In genomic region chr4:184807797-184808718, GRCh38 we compare ENCODE assay signal across 10 cellular contexts. TPM values are rescaled to one million over a fixed set of nuclear protein-coding genes. Genes with fewer than 3 reads are reported as not detected.
A peak's percentile ranks its signal among the peaks of the same experiment; 100 is the strongest.
DNase-seq lines count a peak whose midpoint lies in the region; ATAC-seq, FAIRE-seq and TF ChIP-seq lines count a peak whose summit lies in the region.
"Had no signal": no experiment of that assay in that cellular context is flagged by ENCODE, and none has a peak within 500 bp of the region (broad histone marks: within the 10 kb centered on the region; RNA-seq: fewer than 3 reads in every experiment).

No MANE protein-coding gene starts in this region.

- peak overlapping the region; percentile 6 for H3K4me2 ChIP-seq in keratinocyte (ENCODE audit: control insufficient read depth, extremely low read depth, insufficient read depth, low read depth, low read length)

- H2AFZ ChIP-seq in keratinocyte (ENCODE audit: control insufficient read depth, low read length): no peak overlapping the region

- peaks cover 2 to 5% of the 10 kb centered on the region in 2 experiments for H3K36me3 ChIP-seq in keratinocyte (ENCODE audit: control insufficient read depth in 2 of 2, extremely low read depth in 1 of 2, insufficient read depth in 2 of 2, low read length in 2 of 2)
- no peaks in the 10 kb centered on the region for H3K36me3 ChIP-seq in tibial nerve
- H3K36me3 ChIP-seq: Peyer's patch had no signal

- H3K36me3 Mint-ChIP-seq in activated CD4-positive, alpha-beta T cell treated with anti-CD3 and anti-CD28 coated beads, Interleukin-2, amount 10 ng/mL, durations not matched to agents 24 days and 14 days (ENCODE audit: low read depth): peaks cover 6% of the 10 kb centered on the region

- H3K9me3 Mint-ChIP-seq in activated CD4-positive, alpha-beta T cell treated with anti-CD3 and anti-CD28 coated beads, Interleukin-2, amount 10 ng/mL, durations not matched to agents 24 days and 14 days: no peaks in the 10 kb centered on the region

- H3K79me2 ChIP-seq in keratinocyte (ENCODE audit: control insufficient read depth, insufficient read depth, low read length): peaks cover 23% of the 10 kb centered on the region

- peak in 1 of 2 donors; percentile 38 for TF ChIP-seq POLR2A in tibial nerve (IDR thresholded peaks at IDR 0.05)

- intact Hi-C loops in activated CD4-positive, alpha-beta T cell treated with anti-CD3 and anti-CD28 coated beads, Interleukin-2, amount 10 ng/mL, durations not matched to agents 24 days and 14 days (cut with micrococcal nuclease): no loop called here

- no peaks in the 10 kb centered on the region for H4K20me1 ChIP-seq in keratinocyte (ENCODE audit: control insufficient read depth, extremely low read depth, insufficient read depth, low read length)

- dilution Hi-C loops in keratinocyte (cut with MboI; ENCODE audit: extremely low pct_ligation_motif_present, low sequenced_read_pairs): no loop called here

- H3K27ac Mint-ChIP-seq in activated CD4-positive, alpha-beta T cell treated with anti-CD3 and anti-CD28 coated beads, Interleukin-2, amount 10 ng/mL, durations not matched to agents 24 days and 14 days: peak overlapping the region; percentile 55

- DNase-seq in activated CD4-positive, alpha-beta T cell treated with anti-CD3 and anti-CD28 coated beads, Interleukin-2, amount 10 ng/mL, durations not matched to agents 24 days and 14 days: no peak
- DNase-seq in activated CD4-positive, alpha-beta T cell treated with anti-CD3 and anti-CD28 coated beads for 1 hour: no peak
- DNase-seq in astrocyte of the hippocampus (ENCODE audit: low read depth, low spot score) (peak; percentile 83), keratinocyte (ENCODE audit: low read depth, low spot score) (no peak), tibial nerve (ENCODE audit: low spot score in 2 of 2) (no peak), NK-92 (lab: John Stamatoyannopoulos, UW; ENCODE audit: unreplicated experiment) (no peak)
- DNase-seq in stimulated activated CD4-positive, alpha-beta T cell treated with anti-CD3 and anti-CD28 coated beads, Interleukin-4, amount 100 ng/mL, for 24 hours: no peak

- H3K27ac ChIP-seq in keratinocyte (ENCODE audit: control insufficient read depth, insufficient read depth, low read length) (no peak overlapping the region), tibial nerve (peak overlapping the region; percentile 52 to 81 (median 68))
- H3K27ac ChIP-seq: BLaER1 treated with 17β-estradiol and CSF1 and Interleukin-3, amounts not matched to agents 10 nM and 100 nM; Peyer's patch had no signal

- no peak for ATAC-seq in HG02852 (IDR thresholded peaks at IDR 0.05; ENCODE audit: unreplicated experiment)

- FAIRE-seq in keratinocyte (lab: Jason Lieb, UNC): peak; percentile 79

- TF ChIP-seq CTCF in keratinocyte (optimal IDR thresholded peaks at IDR 0.05 in 1 of 3, IDR thresholded peaks at IDR 0.05 in 1 of 3, conservative IDR thresholded peaks at IDR 0.05 in 1 of 3; ENCODE audit: extremely low read depth in 1 of 3, insufficient read depth in 2 of 3, low read length in 3 of 3) (no peak), tibial nerve (IDR thresholded peaks at IDR 0.05) (no peak)

- WGBS in tibial nerve, 2 donors: 38 to 49% methylated on average over 9 of the region's 9 CpGs

- H3K27me3 Mint-ChIP-seq in activated CD4-positive, alpha-beta T cell treated with anti-CD3 and anti-CD28 coated beads, Interleukin-2, amount 10 ng/mL, durations not matched to agents 24 days and 14 days: no peaks in the 10 kb centered on the region

- H3K4me1 ChIP-seq in keratinocyte (ENCODE audit: control insufficient read depth, extremely low read depth, insufficient read depth, low read length) (peaks cover 57% of the 10 kb centered on the region), tibial nerve (peaks cover 0 to 93% (median 53%) of the 10 kb centered on the region in 4 donors)

- H3K4me3 ChIP-seq in keratinocyte (ENCODE audit: control insufficient read depth in 2 of 3, extremely low read depth in 1 of 3, insufficient read depth in 2 of 3, low read depth in 1 of 3, low read length in 3 of 3) (no peak overlapping the region), tibial nerve (peak overlapping the region in 1 of 4 donors; percentile 11)
- H3K4me3 ChIP-seq: BLaER1 treated with 17β-estradiol and CSF1 and Interleukin-3, amounts not matched to agents 10 nM and 100 nM; Peyer's patch had no signal

- no peak overlapping the region for H3K9ac ChIP-seq in keratinocyte (ENCODE audit: control insufficient read depth, extremely low read depth, insufficient read depth, low read length)

- H3K9me3 ChIP-seq in keratinocyte (ENCODE audit: control insufficient read depth, low read depth, low read length) (no peaks in the 10 kb centered on the region), tibial nerve (no peaks in the 10 kb centered on the region)
- H3K9me3 ChIP-seq: BLaER1 treated with 17β-estradiol and CSF1 and Interleukin-3, amounts not matched to agents 10 nM and 100 nM; Peyer's patch had no signal

- TF ChIP-seq EP300 in tibial nerve (IDR thresholded peaks at IDR 0.05): peak in 1 of 2 donors; percentile 81

- H3K4me3 Mint-ChIP-seq in activated CD4-positive, alpha-beta T cell treated with anti-CD3 and anti-CD28 coated beads, Interleukin-2, amount 10 ng/mL, durations not matched to agents 24 days and 14 days: no peak overlapping the region

- H3K4me1 Mint-ChIP-seq in activated CD4-positive, alpha-beta T cell treated with anti-CD3 and anti-CD28 coated beads, Interleukin-2, amount 10 ng/mL, durations not matched to agents 24 days and 14 days: peaks cover 37% of the 10 kb centered on the region

- H3K9me1 ChIP-seq in keratinocyte (ENCODE audit: control insufficient read depth, extremely low read depth, insufficient read depth, low read length): no peaks in the 10 kb centered on the region

- no peaks in the 10 kb centered on the region for H3K27me3 ChIP-seq in keratinocyte (ENCODE audit: control insufficient read depth, extremely low read depth, insufficient read depth, low read length)
- H3K27me3 ChIP-seq in tibial nerve: no peaks in the 10 kb centered on the region
- H3K27me3 ChIP-seq: BLaER1 treated with 17β-estradiol and CSF1 and Interleukin-3, amounts not matched to agents 10 nM and 100 nM; Peyer's patch had no signal

RNA-seq across cellular contexts. Expression of gene ACSL1, which starts 17.7 kb away (rescaled TPM):
- 38.3 and 41.7 TPM in 2 replicates for total RNA-seq in activated CD4-positive, alpha-beta T cell treated with anti-CD3 and anti-CD28 coated beads, Interleukin-2, amount 10 ng/mL, durations not matched to agents 24 days and 14 days
- 46.4 to 64.3 TPM (median 60.6 TPM) in 3 replicates for polyA plus RNA-seq in keratinocyte
- polyA plus RNA-seq in keratinocyte (2011; ENCODE audit: low read depth): 58.9 TPM
- 26.6 and 55.5 TPM in 2 replicates for polyA plus RNA-seq in keratinocyte (2011; cell fraction: cytosol; rRNA removed)
- 61.3 and 76.7 TPM in 2 replicates for polyA plus RNA-seq in keratinocyte (2011; cell fraction: nucleus; rRNA removed)
- 49.9 and 91.8 TPM in 2 replicates for polyA plus RNA-seq in keratinocyte (2012; ENCODE audit: low replicate concordance)
- 68.3 to 118 TPM (median 104 TPM) in 3 replicates for polyA minus RNA-seq in keratinocyte
- 75.0 TPM for polyA minus RNA-seq in keratinocyte (2011; cell fraction: cytosol; rRNA and poly(A)+ RNA removed)
- 67.1 and 83.1 TPM in 2 replicates for polyA minus RNA-seq in keratinocyte (2011; cell fraction: nucleus; rRNA and poly(A)+ RNA removed)
- 100 to 1,000 TPM; 112 to 384 (median 211) TPM for total RNA-seq in tibial nerve
